Comparison of ENCODE assay signal across 9 cellular contexts in the genomic region with DNA sequence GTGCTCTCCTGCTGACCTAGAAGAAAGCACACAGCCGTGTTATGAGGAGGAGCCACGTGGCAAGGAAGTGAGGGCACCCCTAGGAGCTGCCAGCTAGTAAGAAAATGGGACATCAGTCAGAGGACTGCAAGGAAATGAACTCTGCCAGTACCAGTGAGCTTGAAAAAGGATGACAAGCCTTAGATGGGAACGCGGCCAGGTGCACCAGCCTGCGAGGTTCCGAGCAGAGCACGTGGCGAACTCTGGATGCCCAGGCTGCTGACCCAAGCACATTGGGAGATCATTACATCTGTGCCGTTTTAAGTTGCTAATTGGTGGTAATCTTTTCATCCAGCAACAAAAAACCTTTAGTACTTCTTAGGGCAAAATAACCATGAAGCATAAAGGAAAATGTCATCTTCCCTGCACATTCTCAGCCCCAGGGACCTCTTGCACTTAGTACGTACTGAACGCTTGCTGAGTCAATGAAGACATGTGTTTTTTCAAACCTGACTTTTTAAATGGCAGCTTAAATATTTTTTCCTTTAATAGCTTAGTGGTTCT.
A peak's percentile ranks its signal among the peaks of the same experiment; 100 is the strongest.
DNase-seq lines count a peak whose midpoint lies in the region; ATAC-seq and TF ChIP-seq lines count a peak whose summit lies in the region.
"Had no signal": no experiment of that assay in that cellular context is flagged by ENCODE, and none has a peak within 500 bp of the region (broad histone marks: within the 10 kb centered on the region; RNA-seq: fewer than 3 reads in every experiment).

No MANE protein-coding gene starts in this region.

- H3F3A ChIP-seq in SK-N-SH (replicated peaks; ENCODE audit: insufficient read depth) = peaks cover 41% of the 10 kb centered on the region

- TF ChIP-seq CTCF in SK-N-SH (IDR thresholded peaks at IDR 0.05) = no peak
- TF ChIP-seq CTCF in progenitor cell of endocrine pancreas (IDR thresholded peaks at IDR 0.05; ENCODE audit: unreplicated experiment) = no peak

- peaks cover 10% of the 10 kb centered on the region for H3K9me3 Mint-ChIP-seq in progenitor cell of endocrine pancreas (ENCODE audit: low read depth)

- H3K36me3 Mint-ChIP-seq in progenitor cell of endocrine pancreas (ENCODE audit: insufficient read depth) = peaks cover 40% of the 10 kb centered on the region

- 5% methylated on average over 11 of the region's 11 CpGs for WGBS in SK-N-SH (ENCODE audit: low lambda C conversion rate)

- TF ChIP-seq RAD21 in SK-N-SH (IDR thresholded peaks at IDR 0.05; ENCODE audit: low read length) = peak; percentile 19; the same call in 1 of the 2 replicates

- POLR2A ChIA-PET in SK-N-SH (lab: Yijun Ruan, JAX) = interaction anchor here (0.6 to 1.0 kb wide), 2 partner anchors 172 to 1004 kb away, joined by 3 to 8 read pairs; no protein-coding TSS in a partner anchor

- CTCF ChIA-PET in SK-N-SH (lab: Yijun Ruan, JAX) = interaction anchor here (0.6 to 1.7 kb wide), 9 partner anchors 9 to 139 kb away, joined by 3 to 5 read pairs (median 3); no protein-coding TSS in a partner anchor

- no peaks in the 10 kb centered on the region for H3K27me3 ChIP-seq in SK-N-SH (ENCODE audit: insufficient read depth)
- H3K27me3 ChIP-seq: neutrophil had no signal

- H3K79me2 ChIP-seq in SK-N-SH (ENCODE audit: insufficient read depth) = peaks cover 42% of the 10 kb centered on the region

- no peak for TF ChIP-seq EP300 in SK-N-SH (IDR thresholded peaks at IDR 0.05; ENCODE audit: borderline replicate concordance in 1 of 2, low read depth in 1 of 2, low read length in 1 of 2)

- peak; percentile 7 for ATAC-seq in HG02642 (IDR thresholded peaks at IDR 0.05; ENCODE audit: poor library complexity, unreplicated experiment)
- no peak for ATAC-seq in GM18505 (IDR thresholded peaks at IDR 0.05; ENCODE audit: unreplicated experiment)
- ATAC-seq in GM18867 (IDR thresholded peaks at IDR 0.05; ENCODE audit: unreplicated experiment) = no peak

- H3K27ac ChIP-seq in SK-N-SH (ENCODE audit: low read depth in 2 of 2, low read length in 1 of 2) = peak overlapping the region; percentile 93 to 97
- H3K27ac ChIP-seq: neutrophil had no signal

- H3K4me1 Mint-ChIP-seq in progenitor cell of endocrine pancreas (ENCODE audit: low read depth) = peaks cover 8% of the 10 kb centered on the region

- peak overlapping the region; percentile 76 for H3K4me2 ChIP-seq in SK-N-SH

- peaks cover 4% of the 10 kb centered on the region; the same call in 1 of the 2 replicates for H4K20me1 ChIP-seq in SK-N-SH (ENCODE audit: insufficient read depth)

- peaks cover 0 to 14% of the 10 kb centered on the region in 2 experiments for H3K36me3 ChIP-seq in SK-N-SH (replicated peaks in 1 of 2; ENCODE audit: control insufficient read depth in 1 of 2, insufficient read depth in 2 of 2, low read length in 1 of 2)
- H3K36me3 ChIP-seq: neutrophil had no signal

- H3K27me3 Mint-ChIP-seq in progenitor cell of endocrine pancreas = no peaks in the 10 kb centered on the region

- H3K9me2 ChIP-seq in SK-N-SH = no peaks in the 10 kb centered on the region

- DNase-seq in DMS 273 treated with DMSO at 0.1 percent for 48 hours (lab: John Stamatoyannopoulos, UW) = peak; percentile 63
- peak; percentile 61 for DNase-seq in SK-N-SH
- peak; percentile 81 for DNase-seq in fibroblast of gingiva (ENCODE audit: low read depth)
- no peak for DNase-seq in progenitor cell of endocrine pancreas (ENCODE audit: low spot score, unreplicated experiment)
- no peak for DNase-seq in activated CD4-positive, alpha-beta T cell treated with anti-CD3 and anti-CD28 coated beads for 48 hours

- H3K9ac ChIP-seq in SK-N-SH = peak overlapping the region; percentile 64; the same call in 1 of the 2 replicates

- no peak for TF ChIP-seq POLR2A in GM18505 (IDR thresholded peaks at IDR 0.05; ENCODE audit: borderline replicate concordance, extremely low read depth, insufficient read depth, insufficient read length)

- no peaks in the 10 kb centered on the region for H3K9me3 ChIP-seq in SK-N-SH
- H3K9me3 ChIP-seq: neutrophil had no signal

- H3K4me3 ChIP-seq in SK-N-SH (ENCODE audit: low read depth in 2 of 2, low read length in 1 of 2) = peak overlapping the region; percentile 20 to 30

- H3K4me1 ChIP-seq in SK-N-SH (ENCODE audit: control insufficient read depth in 1 of 2, insufficient read depth in 2 of 2, low read depth in 1 of 2, low read length in 1 of 2) = peaks cover 22 to 56% of the 10 kb centered on the region in 2 experiments

- H3K27ac Mint-ChIP-seq in progenitor cell of endocrine pancreas = peak overlapping the region; percentile 18

- H3K4me3 Mint-ChIP-seq in progenitor cell of endocrine pancreas (ENCODE audit: low read depth) = no peak overlapping the region

- H2AFZ ChIP-seq in SK-N-SH (ENCODE audit: low read depth) = no peak overlapping the region

TF ChIP-seq in SK-N-SH, 30 proteins besides CTCF, POLR2A, EP300 and RAD21 (continues in another document):
- no peak for TF ChIP-seq TEAD4 (IDR thresholded peaks at IDR 0.05; ENCODE audit: borderline replicate concordance, insufficient read depth)
- TF ChIP-seq FOSL2 (IDR thresholded peaks at IDR 0.05; ENCODE audit: borderline replicate concordance, low read depth) = no peak
- TF ChIP-seq POLR2AphosphoS5 (IDR thresholded peaks at IDR 0.05; ENCODE audit: low read depth, low read length) = peak; percentile 33; the same call in 1 of the 2 replicates
- TF ChIP-seq FOXJ3 (CRISPR knock-in tag; IDR thresholded peaks at IDR 0.05) = no peak
- TF ChIP-seq RCOR1 (IDR thresholded peaks at IDR 0.05; ENCODE audit: low read length) = no peak; the same call in 1 of the 2 replicates
- no peak for TF ChIP-seq CHD2 (IDR thresholded peaks at IDR 0.05; ENCODE audit: low read length, partially characterized antibody)
- TF ChIP-seq RXRA (IDR thresholded peaks at IDR 0.05; ENCODE audit: borderline replicate concordance, low read depth) = peak; percentile 35; the same call in 1 of the 2 replicates
- TF ChIP-seq JUND (IDR thresholded peaks at IDR 0.05) = peak; percentile 39; the same call in 1 of the 2 replicates
- TF ChIP-seq MXI1 (IDR thresholded peaks at IDR 0.05; ENCODE audit: low read depth, low read length) = peak; percentile 93
- TF ChIP-seq, protein P1, sequence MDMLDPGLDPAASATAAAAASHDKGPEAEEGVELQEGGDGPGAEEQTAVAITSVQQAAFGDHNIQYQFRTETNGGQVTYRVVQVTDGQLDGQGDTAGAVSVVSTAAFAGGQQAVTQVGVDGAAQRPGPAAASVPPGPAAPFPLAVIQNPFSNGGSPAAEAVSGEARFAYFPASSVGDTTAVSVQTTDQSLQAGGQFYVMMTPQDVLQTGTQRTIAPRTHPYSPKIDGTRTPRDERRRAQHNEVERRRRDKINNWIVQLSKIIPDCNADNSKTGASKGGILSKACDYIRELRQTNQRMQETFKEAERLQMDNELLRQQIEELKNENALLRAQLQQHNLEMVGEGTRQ (IDR thresholded peaks at IDR 0.05; ENCODE audit: borderline replicate concordance, low read depth, low read length) = 0 out of 2 replicates have a peak, but pooled peaks have one; percentile 25
- TF ChIP-seq MAX (IDR thresholded peaks at IDR 0.05; ENCODE audit: low read depth) = peak; percentile 97
- TF ChIP-seq TCF12 (IDR thresholded peaks at IDR 0.05) = no peak
- TF ChIP-seq ELF1 (IDR thresholded peaks at IDR 0.05) = no peak
- no peak for TF ChIP-seq YY1 (IDR thresholded peaks at IDR 0.05; ENCODE audit: low read depth)
- TF ChIP-seq NRF1 (IDR thresholded peaks at IDR 0.05; ENCODE audit: low read depth, low read length) = no peak
- TF ChIP-seq FOXM1 (IDR thresholded peaks at IDR 0.05; ENCODE audit: low read depth) = no peak
- TF ChIP-seq, protein P2, sequence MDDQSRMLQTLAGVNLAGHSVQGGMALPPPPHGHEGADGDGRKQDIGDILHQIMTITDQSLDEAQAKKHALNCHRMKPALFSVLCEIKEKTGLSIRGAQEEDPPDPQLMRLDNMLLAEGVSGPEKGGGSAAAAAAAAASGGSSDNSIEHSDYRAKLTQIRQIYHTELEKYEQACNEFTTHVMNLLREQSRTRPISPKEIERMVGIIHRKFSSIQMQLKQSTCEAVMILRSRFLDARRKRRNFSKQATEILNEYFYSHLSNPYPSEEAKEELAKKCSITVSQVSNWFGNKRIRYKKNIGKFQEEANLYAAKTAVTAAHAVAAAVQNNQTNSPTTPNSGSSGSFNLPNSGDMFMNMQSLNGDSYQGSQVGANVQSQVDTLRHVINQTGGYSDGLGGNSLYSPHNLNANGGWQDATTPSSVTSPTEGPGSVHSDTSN (IDR thresholded peaks at IDR 0.05) = peak; percentile 88
- TF ChIP-seq, protein P3, sequence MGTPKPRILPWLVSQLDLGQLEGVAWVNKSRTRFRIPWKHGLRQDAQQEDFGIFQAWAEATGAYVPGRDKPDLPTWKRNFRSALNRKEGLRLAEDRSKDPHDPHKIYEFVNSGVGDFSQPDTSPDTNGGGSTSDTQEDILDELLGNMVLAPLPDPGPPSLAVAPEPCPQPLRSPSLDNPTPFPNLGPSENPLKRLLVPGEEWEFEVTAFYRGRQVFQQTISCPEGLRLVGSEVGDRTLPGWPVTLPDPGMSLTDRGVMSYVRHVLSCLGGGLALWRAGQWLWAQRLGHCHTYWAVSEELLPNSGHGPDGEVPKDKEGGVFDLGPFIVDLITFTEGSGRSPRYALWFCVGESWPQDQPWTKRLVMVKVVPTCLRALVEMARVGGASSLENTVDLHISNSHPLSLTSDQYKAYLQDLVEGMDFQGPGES (IDR thresholded peaks at IDR 0.05; ENCODE audit: low read depth, low read length) = no peak
- no peak for TF ChIP-seq TAF1 (IDR thresholded peaks at IDR 0.05; ENCODE audit: borderline replicate concordance, low read depth, low read length)
- peak; percentile 60; the same call in 1 of the 2 replicates for TF ChIP-seq SIN3A (IDR thresholded peaks at IDR 0.05; ENCODE audit: borderline replicate concordance, low read depth, low read length)
- TF ChIP-seq USF1 (IDR thresholded peaks at IDR 0.05; ENCODE audit: borderline replicate concordance, low read depth) = peak; percentile 72; the same call in 1 of the 2 replicates

Comparison
In these comparisons a context has a peak if more than half of its experiments do, and no peak if none do; other contexts are left out.
1. DNase-seq: peak in DMS 273 treated with DMSO at 0.1 percent for 48 hours (single experiment), SK-N-SH (single experiment) and fibroblast of gingiva (single experiment); none in progenitor cell of endocrine pancreas (single experiment) and activated CD4-positive, alpha-beta T cell treated with anti-CD3 and anti-CD28 coated beads for 48 hours (single experiment).